In the genomic region with DNA sequence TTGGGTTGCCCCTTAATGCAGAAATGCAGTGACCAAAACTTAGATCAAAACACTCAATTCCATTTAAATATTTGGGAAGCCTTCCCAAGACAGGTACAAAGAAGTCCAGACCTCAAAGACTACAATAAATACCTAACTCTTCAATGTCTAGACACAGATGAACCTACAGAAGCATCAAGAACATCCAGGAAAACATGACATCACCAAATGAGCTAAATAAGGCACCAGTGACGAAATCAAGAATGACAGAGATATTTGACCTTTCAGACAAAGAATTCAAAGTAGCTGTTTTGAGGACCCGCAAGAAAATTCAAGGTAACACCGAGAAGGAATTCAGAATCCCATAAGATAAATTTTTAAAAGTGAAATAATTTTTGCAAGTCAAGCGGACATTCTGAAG, we compare ENCODE assay signal across 7 cellular contexts.
"Had no signal": no experiment of that assay in that cellular context is flagged by ENCODE, and none has a peak within 500 bp of the region (broad histone marks: within the 10 kb centered on the region; RNA-seq: fewer than 3 reads in every experiment).

No MANE protein-coding gene starts in this region.

- ATAC-seq: K562 had no signal

- H3K4me2 ChIP-seq: KMS-11 had no signal

- FAIRE-seq: HTR-8/SVneo, K562 had no signal

- DNase-seq: IMR-90, KBM-7, KG1 had no signal

- H3K27ac ChIP-seq: HL-60, KMS-11 had no signal

- H3K9ac ChIP-seq: KMS-11 had no signal

- H3K4me3 ChIP-seq: K562 had no signal
